Comparison of ENCODE assay signal across 22 cellular contexts in genomic region chr1:160537714-160538665, GRCh38. TPM values are rescaled to one million over a fixed set of nuclear protein-coding genes. Genes with fewer than 3 reads are reported as not detected.
DNase-seq lines count a peak whose midpoint lies in the region; ATAC-seq, FAIRE-seq and TF ChIP-seq lines count a peak whose summit lies in the region.
"Had no signal": no experiment of that assay in that cellular context is flagged by ENCODE, and none has a peak within 500 bp of the region (broad histone marks: within the 10 kb centered on the region; RNA-seq: fewer than 3 reads in every experiment).

No MANE protein-coding gene starts in this region.

- H3K36me3 Mint-ChIP-seq in CD4-positive, alpha-beta memory T cell, result peaks cover 7 to 11% of the 10 kb centered on the region in 2 donors
- H3K36me3 Mint-ChIP-seq in stimulated activated memory B cell treated with anti-CD40 and anti-IgM and Interleukin-4, amounts not matched to agents 10 μg/mL and 1 μg/mL and 100 μg/mL, for 72 hours, result peaks cover 16% of the 10 kb centered on the region

- H3K9me3 Mint-ChIP-seq in CD4-positive, alpha-beta memory T cell, result peaks cover 0 to 31% (median 17%) of the 10 kb centered on the region in 8 donors
- peaks cover 10% of the 10 kb centered on the region for H3K9me3 Mint-ChIP-seq in stimulated activated memory B cell treated with anti-CD40 and anti-IgM and Interleukin-4, amounts not matched to agents 10 μg/mL and 1 μg/mL and 100 μg/mL, for 72 hours

- intact Hi-C loops in GM12878 (cut with micrococcal nuclease; ENCODE audit: unreplicated experiment), result no loop called here
- intact Hi-C loops in stomach (cut with DNase I; ENCODE audit: low total_unique reads), result no loop called here
- intact Hi-C loops in CD4-positive, alpha-beta memory T cell (cut with micrococcal nuclease), result no loop called here

- no peak overlapping the region for H2AFZ ChIP-seq in GM12878 (ENCODE audit: control insufficient read depth, low read depth, low read length)

- H2AK5ac ChIP-seq in mesendoderm (ENCODE audit: low read length), result no peak overlapping the region

- DNase-seq in GM20000 (ENCODE audit: low spot score), result peak; percentile 0
- no peak for DNase-seq in GM12878 (ENCODE audit: low read depth, low spot score)
- no peak for DNase-seq in mesendoderm
- DNase-seq in stomach, result no peak
- DNase-seq in CD4-positive, alpha-beta memory T cell, result no peak
- DNase-seq in putamen (ENCODE audit: low spot score), result no peak
- DNase-seq: AML-193, C1 segment of cervical spinal cord, EL, GF-D8, NCI-H1092 treated with DMSO at 0.1 percent for 48 hours, NCI-H1436 treated with DMSO at 0.1 percent for 48 hours, NCI-H1930, NCI-H226, NCI-H82, SJCRH30 had no signal

- H3K56ac ChIP-seq in mesendoderm (ENCODE audit: low read length), result no peak overlapping the region

- H3K9me3 ChIP-seq in GM12878 (replicated peaks; ENCODE audit: control insufficient read depth, insufficient read depth, low read length), result peaks cover 4% of the 10 kb centered on the region
- H3K9me3 ChIP-seq in stomach, result peaks cover 0 to 31% (median 15%) of the 10 kb centered on the region in 4 donors
- H3K9me3 ChIP-seq in CD4-positive, alpha-beta memory T cell (ENCODE audit: control insufficient read depth in 1 of 2, low read length in 2 of 2), result peaks cover 0 to 4% of the 10 kb centered on the region in 2 donors

- no peak overlapping the region for H3K23ac ChIP-seq in mesendoderm (ENCODE audit: low read length)

- RAD21 ChIA-PET in GM12878 (lab: Charles Lee; ENCODE audit: unreplicated experiment), result interaction anchor here (0.6 to 4.0 kb wide), 3 partner anchors 68 to 101 kb away, joined by 3 to 38 read pairs (median 6); no protein-coding TSS in a partner anchor

- FAIRE-seq in GM12878 (lab: Jason Lieb, UNC), result no peak
- FAIRE-seq: D721Med, H54 had no signal

- TF ChIP-seq CTCF in GM20000 (IDR thresholded peaks at IDR 0.05; ENCODE audit: extremely low read depth, missing control alignments), result no peak
- no peak for TF ChIP-seq CTCF in GM12878 (IDR thresholded peaks at IDR 0.05 in 2 of 3, conservative IDR thresholded peaks at IDR 0.05 in 1 of 3; ENCODE audit: control insufficient read depth in 2 of 3, extremely low read depth in 1 of 3, insufficient read depth in 1 of 3, low read depth in 3 of 3, low read length in 3 of 3)
- TF ChIP-seq CTCF in stomach (IDR thresholded peaks at IDR 0.05), result no peak

- no peak overlapping the region for H3K4ac ChIP-seq in mesendoderm (ENCODE audit: low read depth, low read length)

- peaks cover 35 to 50% (median 41%) of the 10 kb centered on the region in 4 donors for H3K4me1 Mint-ChIP-seq in CD4-positive, alpha-beta memory T cell
- H3K4me1 Mint-ChIP-seq in stimulated activated memory B cell treated with anti-CD40 and anti-IgM and Interleukin-4, amounts not matched to agents 10 μg/mL and 1 μg/mL and 100 μg/mL, for 72 hours, result peaks cover 40% of the 10 kb centered on the region

- no peak for TF ChIP-seq EP300 in GM12878 (IDR thresholded peaks at IDR 0.05; ENCODE audit: borderline replicate concordance in 1 of 2, control insufficient read depth in 1 of 2, low read depth in 2 of 2, low read length in 2 of 2)
- TF ChIP-seq EP300 in stomach (IDR thresholded peaks at IDR 0.05), result no peak

- H3K79me1 ChIP-seq in mesendoderm (ENCODE audit: low read length), result no peaks in the 10 kb centered on the region

- H3K79me2 ChIP-seq in GM12878 (ENCODE audit: control insufficient read depth, insufficient read depth, low read length), result no peaks in the 10 kb centered on the region
- no peaks in the 10 kb centered on the region for H3K79me2 ChIP-seq in mesendoderm (ENCODE audit: control insufficient read depth, insufficient read depth, low read length)

- no peaks in the 10 kb centered on the region for H3K27me3 Mint-ChIP-seq in CD4-positive, alpha-beta memory T cell
- no peaks in the 10 kb centered on the region for H3K27me3 Mint-ChIP-seq in stimulated activated memory B cell treated with anti-CD40 and anti-IgM and Interleukin-4, amounts not matched to agents 10 μg/mL and 1 μg/mL and 100 μg/mL, for 72 hours

- H3K4me2 ChIP-seq in GM12878 (ENCODE audit: control insufficient read depth, insufficient read depth) (no peak overlapping the region), mesendoderm (ENCODE audit: low read length) (no peak overlapping the region)

- 100% methylated on average over 6 of the region's 8 CpGs for WGBS in GM12878 (ENCODE audit: insufficient coverage, insufficient replicate concordance, low lambda C conversion rate, missing lambda C conversion rate)
- no CpG with 5 or more reads among the region's 8 CpGs for WGBS in mesendoderm (ENCODE audit: extremely low coverage, insufficient coverage, low lambda C conversion rate)
- WGBS in stomach, 5 donors, result 74 to 81% (median 77%) methylated on average over 7 to 8 of the region's 8 CpGs

- H4K5ac ChIP-seq in mesendoderm (ENCODE audit: low read length), result no peak overlapping the region

- H3K27ac ChIP-seq in GM12878 (ENCODE audit: control insufficient read depth, insufficient read depth) (no peak overlapping the region), mesendoderm (ENCODE audit: low read depth, low read length) (no peak overlapping the region), stomach (peak overlapping the region; percentile 60 to 86 (median 85))
- no peak overlapping the region for H3K27ac ChIP-seq in CD4-positive, alpha-beta memory T cell (ENCODE audit: low read depth, low read length)
- H3K27ac ChIP-seq: SJCRH30 had no signal

- H3K4me3 Mint-ChIP-seq in CD4-positive, alpha-beta memory T cell, result no peak overlapping the region
- no peak overlapping the region for H3K4me3 Mint-ChIP-seq in stimulated activated memory B cell treated with anti-CD40 and anti-IgM and Interleukin-4, amounts not matched to agents 10 μg/mL and 1 μg/mL and 100 μg/mL, for 72 hours

- CTCF ChIA-PET in GM12878 (lab: Yijun Ruan, JAX), result interaction anchor here (1.0 to 3.3 kb wide), 2 partner anchors 15 to 16 kb away, joined by 4 to 24 read pairs; partner anchors contain the start of gene SLAMF6
- CTCF ChIA-PET in CD4-positive, alpha-beta memory T cell (lab: Charles Lee; ENCODE audit: partially characterized antibody), result interaction anchor here (1.2 kb wide), 1 partner anchor 8 kb away, joined by 3 read pairs; no protein-coding TSS in a partner anchor

- POLR2A ChIA-PET in GM12878 (lab: Charles Lee), result interaction anchor here (0.6 to 3.9 kb wide), 7 partner anchors 10 to 219 kb away, joined by 3 to 21 read pairs (median 4); partner anchors contain the start of gene SLAMF6
- POLR2A ChIA-PET in CD4-positive, alpha-beta memory T cell (lab: Charles Lee; ENCODE audit: partially characterized antibody), result interaction anchor here (1.4 to 4.2 kb wide), 3 partner anchors 15 to 110 kb away, joined by 3 to 46 read pairs (median 4); partner anchors contain the start of gene SLAMF6

- no peak overlapping the region for H4K8ac ChIP-seq in mesendoderm (ENCODE audit: low read depth, low read length)

- H3K27ac Mint-ChIP-seq in CD4-positive, alpha-beta memory T cell, result no peak overlapping the region
- no peak overlapping the region for H3K27ac Mint-ChIP-seq in stimulated activated memory B cell treated with anti-CD40 and anti-IgM and Interleukin-4, amounts not matched to agents 10 μg/mL and 1 μg/mL and 100 μg/mL, for 72 hours

- H3K4me3 ChIP-seq in GM12878 (no peak overlapping the region), mesendoderm (ENCODE audit: low read length) (no peak overlapping the region), stomach (no peak overlapping the region)
- no peak overlapping the region for H3K4me3 ChIP-seq in CD4-positive, alpha-beta memory T cell (ENCODE audit: low read length in 2 of 2)
- H3K4me3 ChIP-seq: SJCRH30 had no signal

- ATAC-seq in GM12878, result no peak
- no peak for ATAC-seq in stimulated activated memory B cell treated with anti-CD40 and anti-IgM and Interleukin-4, amounts not matched to agents 10 μg/mL and 1 μg/mL and 100 μg/mL, for 72 hours
- ATAC-seq: Panc1 had no signal

- H3K36me3 ChIP-seq in GM12878 (ENCODE audit: control insufficient read depth in 2 of 2, insufficient read depth in 2 of 2, low read length in 1 of 2), result no peaks in the 10 kb centered on the region
- no peaks in the 10 kb centered on the region for H3K36me3 ChIP-seq in mesendoderm (ENCODE audit: control insufficient read depth, insufficient read depth, low read length)
- no peaks in the 10 kb centered on the region for H3K36me3 ChIP-seq in stomach
- H3K36me3 ChIP-seq in CD4-positive, alpha-beta memory T cell (ENCODE audit: insufficient read depth, low read length), result no peaks in the 10 kb centered on the region
- H3K36me3 ChIP-seq: SJCRH30 had no signal

- BruUV-seq in GM12878 (replicated peaks; lab: Mats Ljungman, UMichigan), result no TSS peak

- no peak overlapping the region for H2BK5ac ChIP-seq in mesendoderm (ENCODE audit: low read length)

- in situ Hi-C loops in GM12878 (cut with MboI), result no loop called here

- peak overlapping the region; percentile 86 for H3K18ac ChIP-seq in mesendoderm (ENCODE audit: low read length)

- TF ChIP-seq RAD21 in GM12878 (IDR thresholded peaks at IDR 0.05; ENCODE audit: insufficient read depth, low read depth, low read length), result no peak

- H3K4me1 ChIP-seq in GM12878 (ENCODE audit: control insufficient read depth, insufficient read depth, low read length) (peaks cover 23% of the 10 kb centered on the region), mesendoderm (ENCODE audit: control insufficient read depth, low read depth, low read length) (peaks cover 13% of the 10 kb centered on the region), stomach (peaks cover 31 to 49% (median 37%) of the 10 kb centered on the region in 4 donors)
- peaks cover 49% of the 10 kb centered on the region for H3K4me1 ChIP-seq in CD4-positive, alpha-beta memory T cell (ENCODE audit: insufficient read depth, low read length)

- H2BK120ac ChIP-seq in mesendoderm (ENCODE audit: low read depth, low read length), result no peak overlapping the region

- H3K27me3 ChIP-seq in GM12878 (replicated peaks in 1 of 2; ENCODE audit: control insufficient read depth in 2 of 2, insufficient read depth in 2 of 2, low read length in 1 of 2), result no peaks in the 10 kb centered on the region
- no peaks in the 10 kb centered on the region for H3K27me3 ChIP-seq in mesendoderm (ENCODE audit: insufficient read depth, low read length, poor library complexity)
- H3K27me3 ChIP-seq in stomach, result no peaks in the 10 kb centered on the region
- H3K27me3 ChIP-seq in CD4-positive, alpha-beta memory T cell (ENCODE audit: insufficient read depth, low read length), result no peaks in the 10 kb centered on the region
- H3K27me3 ChIP-seq: SJCRH30 had no signal

- H4K20me1 ChIP-seq in GM12878 (ENCODE audit: control insufficient read depth, insufficient read depth), result no peaks in the 10 kb centered on the region

- H2BK15ac ChIP-seq in mesendoderm (replicated peaks; ENCODE audit: low read depth), result no peak overlapping the region

- TF ChIP-seq POLR2A in GM12878 (IDR thresholded peaks at IDR 0.05; ENCODE audit: low read depth, low read length) (no peak), stomach (IDR thresholded peaks at IDR 0.05) (no peak)

- H3K9ac ChIP-seq in GM12878 (ENCODE audit: control insufficient read depth, insufficient read depth, low read length), result no peak overlapping the region
- H3K9ac ChIP-seq in mesendoderm (ENCODE audit: low read length), result no peak overlapping the region

- SMC1A ChIA-PET in GM12878 (lab: Charles Lee; ENCODE audit: uncharacterized antibody, unreplicated experiment), result interaction anchor here (1.0 to 23.5 kb wide), 6 partner anchors 11 to 86 kb away, joined by 3 to 735 read pairs (median 22); partner anchors contain the start of genes CD84 and SLAMF6

RNA-seq across cellular contexts. Expression of gene SLAMF6, which starts 14.9 kb away (rescaled TPM):
- total RNA-seq in GM12878 (2013; cell fraction: nucleolus; rRNA removed), result 145 and 152 TPM in 2 replicates
- 44.1 and 52.5 TPM in 2 replicates for total RNA-seq in GM12878 (2014; rRNA removed)
- total RNA-seq in GM12878 (2014; rRNA removed; fragmentation: Illumina TruSeq; extraction: Trizol), result 53.7 and 55.9 TPM in 2 replicates
- 30.4 and 30.8 TPM in 2 replicates for total RNA-seq in GM12878 (2021)
- 20.9 TPM for polyA plus RNA-seq in GM12878 (2011; ENCODE audit: low read depth)
- polyA plus RNA-seq in GM12878 (2011; rRNA removed), result 89.6 and 105 TPM in 2 replicates
- 54.6 and 63.9 TPM in 2 replicates for polyA plus RNA-seq in GM12878 (2011; cell fraction: cytosol; rRNA removed)
- 36.8 and 51.5 TPM in 2 replicates for polyA plus RNA-seq in GM12878 (2011; cell fraction: nucleus; rRNA removed)
- 30.7 and 68.4 TPM in 2 replicates for polyA plus RNA-seq in GM12878 (2012)
- 72.7 and 89.7 TPM in 2 replicates for polyA plus RNA-seq in GM12878 (2014; fragmentation: Illumina TruSeq; extraction: Trizol)
- 10 to 100 TPM; 20.5 to 27.1 TPM for polyA plus RNA-seq in GM12878 (2014; fragmentation: Nextera tagmentation; extraction: Ambion mirVana)
- polyA plus RNA-seq in GM12878 (2014; rRNA removed), result 32.1 and 42.5 TPM in 2 replicates
- 10 to 100 TPM; 24.3 to 28.3 TPM for polyA plus RNA-seq in GM12878 (2016; fragmentation: Nextera tagmentation; extraction: Ambion mirVana)
- polyA minus RNA-seq in GM12878 (2011; rRNA and poly(A)+ RNA removed), result 86.4 and 92.1 TPM in 2 replicates
- polyA minus RNA-seq in GM12878 (2011; cell fraction: cytosol; rRNA and poly(A)+ RNA removed), result 19.6 and 22.6 TPM in 2 replicates
- polyA minus RNA-seq in GM12878 (2011; cell fraction: nucleus; rRNA and poly(A)+ RNA removed), result 19.1 and 23.9 TPM in 2 replicates
- polyA plus RNA-seq in mesendoderm (2013, experiment 1 of 2), result 0.04 TPM
- polyA plus RNA-seq in mesendoderm (2013, experiment 2 of 2), result 0.01 TPM
- total RNA-seq in stomach, result 10 to 100 TPM in 2 of 5 donors, 1 to 10 TPM in 1, under 1 TPM in 1, not detected in 1; 0.37 to 18.1 (median 8.1) TPM
- 1 to 10 TPM in 2 of 3 donors, under 1 TPM in 1; 0.19 to 1.1 (median 1.1) TPM for polyA plus RNA-seq in stomach
- total RNA-seq in CD4-positive, alpha-beta memory T cell, result 10 to 100 TPM; 56.4 to 59.1 TPM
- polyA plus RNA-seq in CD4-positive, alpha-beta memory T cell, result 100 to 1,000 TPM in 1 of 2 donors, 10 to 100 TPM in 1; 96.8 to 105 TPM
- total RNA-seq: A172, SJCRH30 had no signal
- polyA plus RNA-seq: AG04450 had no signal

RNA-seq across cellular contexts. Expression of gene CD84, which starts 41.3 kb away (rescaled TPM):
- 245 and 258 TPM in 2 replicates for total RNA-seq in GM12878 (2013; cell fraction: nucleolus; rRNA removed)
- total RNA-seq in GM12878 (2014; rRNA removed) (12.3 and 15.2 TPM in 2 replicates), GM12878 (2014; rRNA removed; fragmentation: Illumina TruSeq; extraction: Trizol) (13.8 and 14.5 TPM in 2 replicates), GM12878 (2021) (10.4 and 14.2 TPM in 2 replicates), stomach (1 to 10 TPM; 1.3 to 7.6 (median 2.8) TPM)
- polyA plus RNA-seq in GM12878 (2011; ENCODE audit: low read depth), result 12.7 TPM
- polyA plus RNA-seq in GM12878 (2011; rRNA removed) (18.1 and 20.8 TPM in 2 replicates), GM12878 (2014; fragmentation: Illumina TruSeq; extraction: Trizol) (20.3 and 26.6 TPM in 2 replicates), GM12878 (2014; fragmentation: Nextera tagmentation; extraction: Ambion mirVana) (1 to 10 TPM; 3.4 to 6.8 TPM), GM12878 (2014; rRNA removed) (9.3 and 11.2 TPM in 2 replicates), GM12878 (2016; fragmentation: Nextera tagmentation; extraction: Ambion mirVana) (1 to 10 TPM; 7.5 to 7.9 TPM), stomach (under 1 TPM; 0.23 to 0.75 (median 0.46) TPM)
- polyA plus RNA-seq in GM12878 (2011; cell fraction: cytosol; rRNA removed), result 7.7 and 7.8 TPM in 2 replicates
- 20.4 and 23.3 TPM in 2 replicates for polyA plus RNA-seq in GM12878 (2011; cell fraction: nucleus; rRNA removed)
- polyA plus RNA-seq in GM12878 (2012), result 9.2 and 10.5 TPM in 2 replicates
- polyA minus RNA-seq in GM12878 (2011; rRNA and poly(A)+ RNA removed), result 21.3 and 24.2 TPM in 2 replicates
- 2.3 and 2.4 TPM in 2 replicates for polyA minus RNA-seq in GM12878 (2011; cell fraction: cytosol; rRNA and poly(A)+ RNA removed)
- polyA minus RNA-seq in GM12878 (2011; cell fraction: nucleus; rRNA and poly(A)+ RNA removed), result 16.3 and 17.8 TPM in 2 replicates
- not detected for polyA plus RNA-seq in mesendoderm (2013, experiment 1 of 2)
- polyA plus RNA-seq in mesendoderm (2013, experiment 2 of 2), result not detected
- total RNA-seq in CD4-positive, alpha-beta memory T cell, result 10 to 100 TPM; 97.5 to 98.9 TPM
- 10 to 100 TPM; 15.9 to 33.6 TPM for polyA plus RNA-seq in CD4-positive, alpha-beta memory T cell
- total RNA-seq: A172, SJCRH30 had no signal
- polyA plus RNA-seq: AG04450 had no signal

Comparison
In these comparisons a context has a peak if more than half of its experiments do, and no peak if none do; other contexts are left out.
1. H3K27ac ChIP-seq: peak in stomach (5 of 5); none in GM12878 (single experiment), mesendoderm (single experiment) and CD4-positive, alpha-beta memory T cell (single experiment).